In genomic region chr14:104970231-104971068, GRCh38 we compare ENCODE assay signal across 8 cellular contexts. TPM values are rescaled to one million over a fixed set of nuclear protein-coding genes. Genes with fewer than 3 reads are reported as not detected.
DNase-seq lines count a peak whose midpoint lies in the region; ATAC-seq and TF ChIP-seq lines count a peak whose summit lies in the region.

No MANE protein-coding gene starts in this region.

- H3K4me1 Mint-ChIP-seq in stimulated activated memory B cell treated with anti-CD40 and anti-IgM and Interleukin-4, amounts not matched to agents 10 μg/mL and 1 μg/mL and 100 μg/mL, for 72 hours = peaks cover 22% of the 10 kb centered on the region
- no peaks in the 10 kb centered on the region for H3K4me1 Mint-ChIP-seq in immature natural killer cell

- ATAC-seq in right cardiac atrium = peak in 1 of 2 donors; percentile 31
- ATAC-seq in stimulated activated memory B cell treated with anti-CD40 and anti-IgM and Interleukin-4, amounts not matched to agents 10 μg/mL and 1 μg/mL and 100 μg/mL, for 72 hours = no peak

- no peak for TF ChIP-seq CTCF in spleen (IDR thresholded peaks at IDR 0.05 in 8 of 11, conservative IDR thresholded peaks at IDR 0.05 in 3 of 11)

- no peaks in the 10 kb centered on the region for H3K36me3 Mint-ChIP-seq in stimulated activated memory B cell treated with anti-CD40 and anti-IgM and Interleukin-4, amounts not matched to agents 10 μg/mL and 1 μg/mL and 100 μg/mL, for 72 hours
- H3K36me3 Mint-ChIP-seq in immature natural killer cell = no peaks in the 10 kb centered on the region

- DNase-seq in HCEC 1CT (peak; percentile 91), amniotic epithelial cell (ENCODE audit: low read depth) (peak; percentile 65), right cardiac atrium (peak; percentile 76 to 85 (median 79)), spleen (peak; percentile 67), Ammon's horn (ENCODE audit: low spot score) (no peak), immature natural killer cell (no peak), SK-N-DZ (ENCODE audit: low spot score) (no peak)

- H3K4me3 ChIP-seq in right cardiac atrium (ENCODE audit: low read length) (no peak overlapping the region), spleen (no peak overlapping the region)

- intact Hi-C loops in right cardiac atrium (cut with DNase I) (no loop called here), spleen (cut with DNase I; ENCODE audit: low total_unique reads) (no loop called here)

- no peaks in the 10 kb centered on the region for H3K9me3 Mint-ChIP-seq in stimulated activated memory B cell treated with anti-CD40 and anti-IgM and Interleukin-4, amounts not matched to agents 10 μg/mL and 1 μg/mL and 100 μg/mL, for 72 hours
- no peaks in the 10 kb centered on the region for H3K9me3 Mint-ChIP-seq in immature natural killer cell

- TF ChIP-seq POLR2A in spleen (IDR thresholded peaks at IDR 0.05) = no peak

- 71% methylated on average over 19 of the region's 19 CpGs for WGBS in right cardiac atrium
- WGBS in spleen, 5 donors = 73 to 91% (median 84%) methylated on average over 10 to 19 of the region's 19 CpGs

- no peaks in the 10 kb centered on the region for H3K36me3 ChIP-seq in spleen

- H3K4me1 ChIP-seq in right cardiac atrium (ENCODE audit: control insufficient read depth, insufficient read depth, low read length) (peaks cover 9% of the 10 kb centered on the region), spleen (peaks cover 7 to 42% (median 24%) of the 10 kb centered on the region in 6 donors)

- no peaks in the 10 kb centered on the region for H3K27me3 ChIP-seq in right cardiac atrium (ENCODE audit: control insufficient read depth, insufficient read depth)
- peaks cover 0 to 86% (median 29%) of the 10 kb centered on the region in 7 donors for H3K27me3 ChIP-seq in spleen (replicated peaks in 1 of 7)

- H3K27ac ChIP-seq in right cardiac atrium (ENCODE audit: low read length) (no peak overlapping the region), spleen (no peak overlapping the region)

- H3K27me3 Mint-ChIP-seq in stimulated activated memory B cell treated with anti-CD40 and anti-IgM and Interleukin-4, amounts not matched to agents 10 μg/mL and 1 μg/mL and 100 μg/mL, for 72 hours = peaks cover 73% of the 10 kb centered on the region
- H3K27me3 Mint-ChIP-seq in immature natural killer cell (ENCODE audit: low read depth in 3 of 3) = peaks cover 2% of the 10 kb centered on the region in 3 donors

- H3K4me3 Mint-ChIP-seq in stimulated activated memory B cell treated with anti-CD40 and anti-IgM and Interleukin-4, amounts not matched to agents 10 μg/mL and 1 μg/mL and 100 μg/mL, for 72 hours = no peak overlapping the region
- no peak overlapping the region for H3K4me3 Mint-ChIP-seq in immature natural killer cell

- no peaks in the 10 kb centered on the region for H3K9me3 ChIP-seq in right cardiac atrium (ENCODE audit: control insufficient read depth, low read length)
- no peaks in the 10 kb centered on the region for H3K9me3 ChIP-seq in spleen

- no peak overlapping the region for H3K27ac Mint-ChIP-seq in stimulated activated memory B cell treated with anti-CD40 and anti-IgM and Interleukin-4, amounts not matched to agents 10 μg/mL and 1 μg/mL and 100 μg/mL, for 72 hours
- H3K27ac Mint-ChIP-seq in immature natural killer cell = no peak overlapping the region

RNA-seq across cellular contexts. Expression of gene AHNAK2, which starts 7.7 kb away (rescaled TPM):
- total RNA-seq in right cardiac atrium (1 to 10 TPM; 2.5 to 5.7 (median 3.3) TPM), spleen (1 to 10 TPM in 1 of 7 donors, under 1 TPM in 6; 0.26 to 1.3 (median 0.66) TPM)
- polyA plus RNA-seq in right cardiac atrium (2.0 TPM), spleen (under 1 TPM; 0.30 to 0.86 (median 0.76) TPM), immature natural killer cell (not detected)
- 0.02 TPM in 1 of 2 replicates, not detected in the other for polyA plus RNA-seq in SK-N-DZ (2014; cell fraction: cytosol; rRNA removed)
- 0.35 TPM in 1 of 2 replicates, not detected in the other for polyA plus RNA-seq in SK-N-DZ (2014; cell fraction: nucleus; rRNA removed)

RNA-seq across cellular contexts. Expression of gene CLBA1, which starts 15.1 kb away (rescaled TPM):
- total RNA-seq in right cardiac atrium (1 to 10 TPM; 1.8 to 4.2 (median 3.1) TPM), spleen (1 to 10 TPM; 1.7 to 4.0 (median 3.4) TPM)
- polyA plus RNA-seq in right cardiac atrium (2.4 TPM), spleen (1 to 10 TPM; 3.7 to 4.3 (median 3.9) TPM), immature natural killer cell (under 1 TPM in 2 of 3 donors, not detected in 1; 0.37 to 0.57 TPM)
- 1.4 and 2.6 TPM in 2 replicates for polyA plus RNA-seq in SK-N-DZ (2014; cell fraction: cytosol; rRNA removed)
- polyA plus RNA-seq in SK-N-DZ (2014; cell fraction: nucleus; rRNA removed) = 3.4 and 5.5 TPM in 2 replicates

RNA-seq across cellular contexts. Expression of gene PLD4, which starts 45.8 kb away (rescaled TPM):
- total RNA-seq in right cardiac atrium (under 1 TPM; 0.06 to 0.88 (median 0.20) TPM), spleen (10 to 100 TPM in 6 of 7 donors, 1 to 10 TPM in 1; 5.4 to 30.2 (median 13.9) TPM)
- polyA plus RNA-seq in right cardiac atrium (0.05 TPM), spleen (10 to 100 TPM; 25.8 to 31.3 (median 29.8) TPM), immature natural killer cell (10 to 100 TPM in 2 of 3 donors, 1 to 10 TPM in 1; 2.3 to 49.3 (median 19.7) TPM)
- polyA plus RNA-seq in SK-N-DZ (2014; cell fraction: cytosol; rRNA removed) = 0.10 TPM in 1 of 2 replicates, not detected in the other
- 0.37 TPM in 1 of 2 replicates, not detected in the other for polyA plus RNA-seq in SK-N-DZ (2014; cell fraction: nucleus; rRNA removed)

RNA-seq across cellular contexts. Expression of gene CDCA4, which starts 50.4 kb away (rescaled TPM):
- total RNA-seq in right cardiac atrium = 1 to 10 TPM; 2.9 to 3.9 (median 3.3) TPM
- polyA plus RNA-seq in right cardiac atrium = 2.5 TPM
- 10 to 100 TPM in 2 of 7 donors, 1 to 10 TPM in 5; 6.5 to 15.1 (median 8.7) TPM for total RNA-seq in spleen
- polyA plus RNA-seq in spleen = 10 to 100 TPM in 1 of 3 donors, 1 to 10 TPM in 2; 5.8 to 10.5 (median 8.5) TPM
- 10 to 100 TPM; 14.5 to 18.3 (median 14.6) TPM for polyA plus RNA-seq in immature natural killer cell
- polyA plus RNA-seq in SK-N-DZ (2014; cell fraction: cytosol; rRNA removed) = 41.8 and 41.9 TPM in 2 replicates
- 26.1 and 27.9 TPM in 2 replicates for polyA plus RNA-seq in SK-N-DZ (2014; cell fraction: nucleus; rRNA removed)

Comparison
In these comparisons a context has a peak if more than half of its experiments do, and no peak if none do; other contexts are left out.
1. DNase-seq: peak in HCEC 1CT (single experiment), amniotic epithelial cell (single experiment), right cardiac atrium (3 of 3) and spleen (single experiment); none in Ammon's horn (single experiment), immature natural killer cell (0 of 3) and SK-N-DZ (single experiment).